ENCODE assay signal across 11 cellular contexts in the genomic region with DNA sequence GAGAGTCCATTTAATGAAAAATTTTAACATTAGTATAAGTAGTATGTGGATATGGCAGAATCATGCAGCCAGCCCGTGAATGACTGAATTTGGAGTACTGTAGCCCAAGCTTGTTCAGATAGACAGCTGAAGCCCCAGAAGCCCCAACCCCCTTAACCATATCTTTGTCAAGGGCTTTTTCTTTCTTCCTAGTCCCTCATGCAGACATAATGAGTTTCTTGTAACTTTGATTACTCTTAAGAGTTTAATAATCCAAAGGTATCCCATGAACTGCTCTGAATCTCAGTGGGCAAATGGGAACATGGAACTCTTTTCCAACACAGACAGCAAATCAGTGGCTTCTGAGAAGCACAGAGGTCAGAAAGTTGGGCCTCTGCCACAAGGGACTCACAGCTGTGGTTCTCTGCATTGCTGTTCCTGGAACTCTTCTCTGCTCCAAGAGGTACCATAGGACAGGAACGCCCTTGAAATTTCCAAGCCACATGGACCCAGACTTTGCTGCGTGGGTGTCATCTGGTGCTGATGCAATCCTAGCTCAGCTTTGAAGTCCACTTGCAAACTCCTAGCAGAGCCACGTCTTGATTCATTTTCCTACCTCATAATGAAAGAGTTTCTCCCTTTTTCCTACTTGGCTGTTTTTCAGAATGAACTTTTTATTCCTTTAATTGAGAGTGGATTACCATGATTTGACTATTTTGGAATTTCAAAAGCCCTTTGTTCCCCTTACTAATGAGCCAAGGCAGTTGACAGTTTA. TPM values are rescaled to one million over a fixed set of nuclear protein-coding genes. Genes with fewer than 3 reads are reported as not detected.
DNase-seq lines count a peak whose midpoint lies in the region; ATAC-seq and TF ChIP-seq lines count a peak whose summit lies in the region.
"Had no signal": no experiment of that assay in that cellular context is flagged by ENCODE, and none has a peak within 500 bp of the region (broad histone marks: within the 10 kb centered on the region; RNA-seq: fewer than 3 reads in every experiment).

No MANE protein-coding gene starts in this region.

- no peaks in the 10 kb centered on the region for H3K9me3 ChIP-seq in psoas muscle

- H3K27ac ChIP-seq in psoas muscle = no peak overlapping the region

- 22 to 32% (median 24%) methylated on average over 4 of the region's 4 CpGs for WGBS in psoas muscle, 3 donors

- H3K27me3 ChIP-seq in psoas muscle (ENCODE audit: insufficient read depth in 3 of 3, low read length in 2 of 3) = no peaks in the 10 kb centered on the region

- no peak overlapping the region for H3K4me3 ChIP-seq in fibroblast of pulmonary artery (replicated peaks; ENCODE audit: low read depth, low read length)
- no peak overlapping the region for H3K4me3 ChIP-seq in psoas muscle

- H3K4me1 ChIP-seq in psoas muscle = peaks cover 7% of the 10 kb centered on the region

- intact Hi-C loops in psoas muscle (cut with DNase I) = loop anchor here in 1 of 2 donors (2.0 kb wide), 1 partner anchor 42 kb away; no protein-coding TSS in a partner anchor
- intact Hi-C loops in CD14-positive monocyte (cut with micrococcal nuclease) = no loop called here

- TF ChIP-seq CTCF in fibroblast of pulmonary artery (IDR thresholded peaks at IDR 0.05; ENCODE audit: low read length, missing control alignments) (no peak), psoas muscle (IDR thresholded peaks at IDR 0.05) (no peak), CD14-positive monocyte (IDR thresholded peaks at IDR 0.05) (no peak)

- H3K27me3 Mint-ChIP-seq in CD14-positive monocyte (ENCODE audit: low read depth in 3 of 3) = peaks cover 0 to 3% (median 2%) of the 10 kb centered on the region in 3 donors

- H3K4me3 Mint-ChIP-seq in CD14-positive monocyte = no peak overlapping the region
- H3K4me3 Mint-ChIP-seq: T-helper 2 cell treated with Interferon-gamma antibody and Interleukin-4, amounts not matched to agents 5 μg/mL and 100 μg/mL, for 36 hours had no signal

- H3K9me3 Mint-ChIP-seq in CD14-positive monocyte = peaks cover 0 to 3% (median 0%) of the 10 kb centered on the region in 7 donors
- H3K9me3 Mint-ChIP-seq: T-helper 2 cell treated with Interferon-gamma antibody and Interleukin-4, amounts not matched to agents 5 μg/mL and 100 μg/mL, for 36 hours had no signal

- peaks cover 10 to 11% of the 10 kb centered on the region in 2 donors for H3K36me3 Mint-ChIP-seq in CD14-positive monocyte

- peaks cover 0 to 18% of the 10 kb centered on the region in 2 donors for H3K36me3 ChIP-seq in psoas muscle (ENCODE audit: insufficient read depth in 1 of 2, low read depth in 1 of 2)

- H3K27ac Mint-ChIP-seq in CD14-positive monocyte = no peak overlapping the region
- H3K27ac Mint-ChIP-seq: T-helper 2 cell treated with Interferon-gamma antibody and Interleukin-4, amounts not matched to agents 5 μg/mL and 100 μg/mL, for 36 hours had no signal

- peak; percentile 44 to 90 (median 80) for ATAC-seq in psoas muscle
- ATAC-seq in HG02884 (IDR thresholded peaks at IDR 0.05; ENCODE audit: unreplicated experiment) = no peak
- no peak for ATAC-seq in GM19023 (IDR thresholded peaks at IDR 0.05; ENCODE audit: unreplicated experiment)

- H3K4me1 Mint-ChIP-seq in CD14-positive monocyte = peaks cover 21% of the 10 kb centered on the region

- DNase-seq in Daoy (ENCODE audit: low read depth) (peak; percentile 25), SW480 (ENCODE audit: low spot score) (peak; percentile 90), fibroblast of pulmonary artery (ENCODE audit: low read depth) (peak; percentile 70), psoas muscle (peak; percentile 75 to 77), CD14-positive monocyte (ENCODE audit: low spot score) (no peak), NCI-H1930 (lab: John Stamatoyannopoulos, UW) (no peak)
- DNase-seq: activated T-cell treated with anti-CD3 and anti-CD28 coated beads, Interleukin-2, amount 50 U/mL, for 48 hours; effector CD4-positive, alpha-beta T cell had no signal

RNA-seq across cellular contexts. Expression of gene LYRM1, which starts 18.1 kb away (rescaled TPM):
- total RNA-seq in Daoy (2014; rRNA removed; shearing (Covaris generic)) = 42.1 and 59.4 TPM in 2 replicates
- total RNA-seq in psoas muscle = 10 to 100 TPM; 27.2 to 47.9 (median 32.7) TPM
- 10 to 100 TPM; 33.6 to 54.0 (median 53.8) TPM for polyA plus RNA-seq in psoas muscle
- 10 to 100 TPM; 25.5 to 29.5 TPM for polyA plus RNA-seq in CD14-positive monocyte

RNA-seq across cellular contexts. Expression of gene DCUN1D3, which starts 18.5 kb away (rescaled TPM):
- 10.2 and 16.9 TPM in 2 replicates for total RNA-seq in Daoy (2014; rRNA removed; shearing (Covaris generic))
- total RNA-seq in psoas muscle = 10 to 100 TPM in 2 of 4 donors, 1 to 10 TPM in 2; 6.8 to 19.6 (median 11.6) TPM
- polyA plus RNA-seq in psoas muscle (1 to 10 TPM; 2.2 to 8.7 (median 8.6) TPM), CD14-positive monocyte (1 to 10 TPM; 1.0 to 1.3 TPM)

Comparison
In these comparisons a context has a peak if more than half of its experiments do, and no peak if none do; other contexts are left out.
1. DNase-seq: peak in Daoy (single experiment), SW480 (single experiment), fibroblast of pulmonary artery (single experiment) and psoas muscle (2 of 2); none in CD14-positive monocyte (single experiment) and NCI-H1930 (0 of 2).
2. ATAC-seq: peak in psoas muscle (4 of 4); none in HG02884 (single experiment) and GM19023 (single experiment).